ENCODE assay signal across 8 cellular contexts in the genomic region with DNA sequence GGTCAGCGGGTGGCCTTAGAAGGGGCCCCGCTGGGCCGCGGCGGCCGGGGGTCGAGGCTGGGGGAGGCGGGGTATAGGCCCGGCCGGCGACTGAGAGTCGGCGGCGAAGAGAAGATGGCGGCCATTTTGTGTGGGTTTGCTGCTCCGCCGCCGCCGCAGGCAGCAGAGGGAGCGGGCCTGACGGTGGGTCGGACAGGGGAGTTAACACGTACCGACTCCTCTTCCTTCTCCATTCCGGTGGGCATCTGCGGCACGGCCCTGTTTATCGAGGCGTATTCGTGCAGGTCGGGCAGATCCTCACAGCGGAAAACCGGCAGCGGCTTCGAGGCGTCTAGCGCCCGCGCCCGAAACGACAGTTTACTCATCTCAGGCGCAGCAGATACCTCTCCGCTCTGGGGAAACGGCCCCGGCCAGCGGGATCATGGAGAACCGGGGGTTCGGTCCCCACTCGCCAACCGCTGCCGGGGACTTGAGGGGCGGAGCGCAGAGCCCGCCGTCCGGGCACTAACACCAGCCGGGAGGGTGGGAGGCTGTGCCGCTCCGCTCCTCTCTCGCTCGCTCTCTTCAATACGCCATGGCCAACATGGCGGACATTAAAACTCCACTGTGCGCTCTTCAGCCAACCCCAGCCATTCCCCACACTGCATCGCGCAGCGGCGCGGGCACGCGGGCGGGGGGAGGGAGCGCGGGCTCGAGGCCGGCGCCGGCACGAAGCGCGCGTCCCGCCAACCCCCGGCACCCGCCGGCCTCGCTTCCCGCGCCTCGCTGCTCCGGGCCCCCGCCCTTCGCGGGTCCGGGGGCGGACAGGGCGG. TPM values are rescaled to one million over a fixed set of nuclear protein-coding genes. Genes with fewer than 3 reads are reported as not detected.
DNase-seq lines count a peak whose midpoint lies in the region; ATAC-seq and TF ChIP-seq lines count a peak whose summit lies in the region.

A gene with protein sequence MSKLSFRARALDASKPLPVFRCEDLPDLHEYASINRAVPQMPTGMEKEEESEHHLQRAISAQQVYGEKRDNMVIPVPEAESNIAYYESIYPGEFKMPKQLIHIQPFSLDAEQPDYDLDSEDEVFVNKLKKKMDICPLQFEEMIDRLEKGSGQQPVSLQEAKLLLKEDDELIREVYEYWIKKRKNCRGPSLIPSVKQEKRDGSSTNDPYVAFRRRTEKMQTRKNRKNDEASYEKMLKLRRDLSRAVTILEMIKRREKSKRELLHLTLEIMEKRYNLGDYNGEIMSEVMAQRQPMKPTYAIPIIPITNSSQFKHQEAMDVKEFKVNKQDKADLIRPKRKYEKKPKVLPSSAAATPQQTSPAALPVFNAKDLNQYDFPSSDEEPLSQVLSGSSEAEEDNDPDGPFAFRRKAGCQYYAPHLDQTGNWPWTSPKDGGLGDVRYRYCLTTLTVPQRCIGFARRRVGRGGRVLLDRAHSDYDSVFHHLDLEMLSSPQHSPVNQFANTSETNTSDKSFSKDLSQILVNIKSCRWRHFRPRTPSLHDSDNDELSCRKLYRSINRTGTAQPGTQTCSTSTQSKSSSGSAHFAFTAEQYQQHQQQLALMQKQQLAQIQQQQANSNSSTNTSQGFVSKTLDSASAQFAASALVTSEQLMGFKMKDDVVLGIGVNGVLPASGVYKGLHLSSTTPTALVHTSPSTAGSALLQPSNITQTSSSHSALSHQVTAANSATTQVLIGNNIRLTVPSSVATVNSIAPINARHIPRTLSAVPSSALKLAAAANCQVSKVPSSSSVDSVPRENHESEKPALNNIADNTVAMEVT (minus strand): TSS at position 608 of the 812 bp plus-strand sequence. CDS start 243 bp downstream, at position 365.

- H3K27me3 Mint-ChIP-seq in activated CD4-positive, alpha-beta T cell treated with anti-CD3 and anti-CD28 coated beads for 36 hours, result no peaks in the 10 kb centered on the region

- H3K4me3 ChIP-seq in choroid plexus epithelial cell (ENCODE audit: low read depth, low read length), result peak within 1 kb of the TSS; percentile 93

- peak; percentile 94 for DNase-seq in AG08395 (ENCODE audit: low spot score)
- DNase-seq in NCI-H2227 treated with DMSO at 0.1 percent for 48 hours (lab: John Stamatoyannopoulos, UW), result peak; percentile 72
- DNase-seq in activated CD4-positive, alpha-beta T cell treated with anti-CD3 and anti-CD28 coated beads for 36 hours, result peak; percentile 92
- peak; percentile 93 for DNase-seq in choroid plexus epithelial cell (ENCODE audit: low read depth)
- DNase-seq in stimulated activated CD4-positive, alpha-beta T cell treated with anti-CD3 and anti-CD28 coated beads, Interleukin-1b, Interleukin-23, amount 100 ng/mL, for 4 hours (ENCODE audit: low read depth in 2 of 2), result peak; percentile 82 to 83

- H3K4me3 Mint-ChIP-seq in activated CD4-positive, alpha-beta T cell treated with anti-CD3 and anti-CD28 coated beads for 36 hours, result peak within 1 kb of the TSS; percentile 84

- H3K27ac ChIP-seq in layer of hippocampus (ENCODE audit: low read depth, low read length), result peak within 1 kb of the TSS; percentile 100

- H3K4me1 Mint-ChIP-seq in activated CD4-positive, alpha-beta T cell treated with anti-CD3 and anti-CD28 coated beads for 36 hours, result peaks cover 67% of the 10 kb centered on the region

- POLR2A ChIA-PET in activated CD4-positive, alpha-beta T cell treated with anti-CD3 and anti-CD28 coated beads for 36 hours (lab: Charles Lee), result interaction anchor here (1.5 kb wide), 1 partner anchor 14 kb away, joined by 3 read pairs; no protein-coding TSS in a partner anchor

- H3K27ac Mint-ChIP-seq in activated CD4-positive, alpha-beta T cell treated with anti-CD3 and anti-CD28 coated beads for 36 hours, result peak within 1 kb of the TSS; percentile 99

- intact Hi-C loops in activated CD4-positive, alpha-beta T cell treated with anti-CD3 and anti-CD28 coated beads for 36 hours (cut with DNase I, micrococcal nuclease), result loop anchor here (1.0 to 10.0 kb wide), 16 partner anchors 14 to 612 kb away; partner anchors contain the start of genes ARHGAP12 (in 2 of the 2), CCDC7 (in 1 of the 2), ITGB1 (in 1 of the 2) and KIF5B (in 1 of the 2)

- ATAC-seq in GM18861 (IDR thresholded peaks at IDR 0.05; ENCODE audit: unreplicated experiment) (peak; percentile 58), HG03095 (IDR thresholded peaks at IDR 0.05; ENCODE audit: unreplicated experiment) (peak; percentile 59)
- ATAC-seq in activated CD4-positive, alpha-beta T cell treated with anti-CD3 and anti-CD28 coated beads for 36 hours, result peak; percentile 79

- peaks cover 34% of the 10 kb centered on the region for H3K36me3 Mint-ChIP-seq in activated CD4-positive, alpha-beta T cell treated with anti-CD3 and anti-CD28 coated beads for 36 hours (ENCODE audit: low read depth)

- peak; percentile 14 for TF ChIP-seq CTCF in choroid plexus epithelial cell (conservative IDR thresholded peaks at IDR 0.05; ENCODE audit: low read depth, low read length)

- H3K9me3 Mint-ChIP-seq in activated CD4-positive, alpha-beta T cell treated with anti-CD3 and anti-CD28 coated beads for 36 hours (ENCODE audit: low read depth), result no peaks in the 10 kb centered on the region

- no peaks in the 10 kb centered on the region for H3K27me3 ChIP-seq in layer of hippocampus (ENCODE audit: control insufficient read depth, insufficient read depth, low read length)

- CTCF ChIA-PET in activated CD4-positive, alpha-beta T cell treated with anti-CD3 and anti-CD28 coated beads for 36 hours (lab: Charles Lee), result interaction anchor here (0.5 to 4.1 kb wide), 12 partner anchors 9 to 100 kb away, joined by 3 to 19 read pairs (median 5); no protein-coding TSS in a partner anchor

RNA-seq across cellular contexts. Expression of the gene that starts here (rescaled TPM):
- total RNA-seq in activated CD4-positive, alpha-beta T cell treated with anti-CD3 and anti-CD28 coated beads for 36 hours, result 10 to 100 TPM; 28.8 to 31.0 TPM

Comparison
In these comparisons a context has a peak if more than half of its experiments do, and no peak if none do; other contexts are left out.
1. Peak in every context shown above with its lines: DNase-seq, ATAC-seq, H3K4me3 ChIP-seq and H3K27ac ChIP-seq.